38 cellular contexts compared by ENCODE assay signal in genomic region chr10:9149134-9149533, GRCh38.
"Had no signal": no experiment of that assay in that cellular context is flagged by ENCODE, and none has a peak within 500 bp of the region (broad histone marks: within the 10 kb centered on the region; RNA-seq: fewer than 3 reads in every experiment).

No MANE protein-coding gene starts in this region.

- H3K27me3 Mint-ChIP-seq: activated B cell treated with CpG ODN at 0.5 μM for 24 hours; activated naive CD8-positive, alpha-beta T cell treated with anti-CD3 and anti-CD28 coated beads for 36 hours had no signal

- H3K4me3 Mint-ChIP-seq: activated B cell treated with CpG ODN at 0.5 μM for 24 hours; activated CD4-positive, alpha-beta memory T cell treated with anti-CD3 and anti-CD28 coated beads for 36 hours; activated naive CD8-positive, alpha-beta T cell treated with anti-CD3 and anti-CD28 coated beads for 36 hours; central memory CD8-positive, alpha-beta T cell had no signal

- H3K4me3 ChIP-seq: cardiac muscle cell, Peyer's patch, SK-N-MC had no signal

- H3K27ac ChIP-seq: brain microvascular endothelial cell, cardiac muscle cell, Peyer's patch, SK-N-MC, VCaP had no signal

- H3K9me3 Mint-ChIP-seq: activated naive CD8-positive, alpha-beta T cell treated with anti-CD3 and anti-CD28 coated beads for 36 hours; central memory CD8-positive, alpha-beta T cell had no signal

- DNase-seq: activated B cell treated with CpG ODN at 0.5 μM for 24 hours; activated CD4-positive, alpha-beta memory T cell treated with anti-CD3 and anti-CD28 coated beads for 36 hours; activated CD4-positive, alpha-beta T cell treated with anti-CD3 and anti-CD28 coated beads for 4 hours; activated CD4-positive, alpha-beta T cell treated with anti-CD3 and anti-CD28 coated beads, Interleukin-2, amount 50 U/mL, for 1 hour; activated CD4-positive, CD25-positive, alpha-beta regulatory T cell treated with anti-CD3 and anti-CD28 coated beads, Interleukin-2, amount 50 U/mL, for 72 hours; activated CD8-positive, alpha-beta memory T cell treated with anti-CD3 and anti-CD28 coated beads, Interleukin-2, amount 50 U/mL, for 48 hours; activated effector memory CD4-positive, alpha-beta T cell treated with Interleukin-2 at 50 U/mL for 16 hours; activated naive CD4-positive, alpha-beta T cell treated with anti-CD3 and anti-CD28 coated beads, Interleukin-2, amount 50 U/mL, for 16 hours; activated naive CD8-positive, alpha-beta T cell treated with anti-CD3 and anti-CD28 coated beads for 36 hours; activated T-cell treated with anti-CD3 and anti-CD28 coated beads, Interleukin-2, amount 50 U/mL, for 48 hours; amniotic stem cell; aorta; brain microvascular endothelial cell; Karpas-422; MM.1S; MV-4-11; NCI-H1092; NCI-H1417; NCI-H146; NCI-H187; NCI-H2029 treated with DMSO at 0.1 percent for 48 hours; NCI-H2107; NCI-H2171; NCI-H510A; NCI-H526; NCI-H748 treated with DMSO at 0.1 percent for 48 hours; NK-92 treated with Interleukin-12 subunit alpha and Interleukin-12 subunit beta, amount 100 ng/mL, for 24 hours; PC-3; Peyer's patch; Right ventricle myocardium superior; RPMI8226; T-helper 1 cell; T-helper 2 cell; T-helper 9 cell had no signal

- H3K27me3 ChIP-seq: brain microvascular endothelial cell, Peyer's patch had no signal

- H3K36me3 ChIP-seq: brain microvascular endothelial cell, cardiac muscle cell, Peyer's patch had no signal

- H3K9me3 ChIP-seq: Peyer's patch had no signal

- H3K36me3 Mint-ChIP-seq: activated CD4-positive, alpha-beta memory T cell treated with anti-CD3 and anti-CD28 coated beads for 36 hours; activated naive CD8-positive, alpha-beta T cell treated with anti-CD3 and anti-CD28 coated beads for 36 hours had no signal

- H3K4me1 Mint-ChIP-seq: activated B cell treated with CpG ODN at 0.5 μM for 24 hours; activated naive CD8-positive, alpha-beta T cell treated with anti-CD3 and anti-CD28 coated beads for 36 hours; central memory CD8-positive, alpha-beta T cell had no signal

- ATAC-seq: PC-3 had no signal

- H3K4me1 ChIP-seq: Peyer's patch had no signal

- H3K27ac Mint-ChIP-seq: activated B cell treated with CpG ODN at 0.5 μM for 24 hours; activated CD4-positive, alpha-beta memory T cell treated with anti-CD3 and anti-CD28 coated beads for 36 hours; activated naive CD8-positive, alpha-beta T cell treated with anti-CD3 and anti-CD28 coated beads for 36 hours had no signal
